8 cellular contexts compared by ENCODE assay signal in the genomic region with DNA sequence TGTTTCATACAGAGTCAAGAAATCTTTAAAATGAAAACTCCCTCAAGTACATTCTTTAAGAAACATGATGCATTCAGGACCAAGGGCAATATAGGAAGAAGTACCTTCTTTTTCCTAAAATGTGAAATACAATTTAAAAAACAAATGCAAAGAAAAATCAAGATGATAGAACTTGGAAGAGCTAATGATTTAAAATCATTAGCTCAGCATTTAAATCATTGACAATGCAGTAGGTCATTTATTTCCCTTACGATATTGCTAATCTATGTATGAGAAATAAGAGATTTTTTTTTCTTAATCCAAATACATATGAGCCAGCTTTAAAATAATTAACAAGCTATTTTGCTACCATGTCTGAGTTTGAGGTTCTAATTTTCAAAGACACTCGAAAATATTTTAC.
"Had no signal": no experiment of that assay in that cellular context is flagged by ENCODE, and none has a peak within 500 bp of the region (broad histone marks: within the 10 kb centered on the region; RNA-seq: fewer than 3 reads in every experiment).

No MANE protein-coding gene starts in this region.

- H3K4me3 ChIP-seq: GM23338, K562 had no signal

- H2AFZ ChIP-seq: GM23338 had no signal

- FAIRE-seq: H1, H54, HTR-8/SVneo, K562 had no signal

- H3K4me3 Mint-ChIP-seq: GM23338, H9 had no signal

- ATAC-seq: GM23338, K562 had no signal

- H3K9me3 Mint-ChIP-seq: GM23338, H9 had no signal

- H3K4me2 ChIP-seq: GM23338 had no signal

- H3K27ac Mint-ChIP-seq: GM23338, H9 had no signal

- DNase-seq: H9, HCEC 1CT, KG1 had no signal
